ENCODE assay signal across 7 cellular contexts in the genomic region with DNA sequence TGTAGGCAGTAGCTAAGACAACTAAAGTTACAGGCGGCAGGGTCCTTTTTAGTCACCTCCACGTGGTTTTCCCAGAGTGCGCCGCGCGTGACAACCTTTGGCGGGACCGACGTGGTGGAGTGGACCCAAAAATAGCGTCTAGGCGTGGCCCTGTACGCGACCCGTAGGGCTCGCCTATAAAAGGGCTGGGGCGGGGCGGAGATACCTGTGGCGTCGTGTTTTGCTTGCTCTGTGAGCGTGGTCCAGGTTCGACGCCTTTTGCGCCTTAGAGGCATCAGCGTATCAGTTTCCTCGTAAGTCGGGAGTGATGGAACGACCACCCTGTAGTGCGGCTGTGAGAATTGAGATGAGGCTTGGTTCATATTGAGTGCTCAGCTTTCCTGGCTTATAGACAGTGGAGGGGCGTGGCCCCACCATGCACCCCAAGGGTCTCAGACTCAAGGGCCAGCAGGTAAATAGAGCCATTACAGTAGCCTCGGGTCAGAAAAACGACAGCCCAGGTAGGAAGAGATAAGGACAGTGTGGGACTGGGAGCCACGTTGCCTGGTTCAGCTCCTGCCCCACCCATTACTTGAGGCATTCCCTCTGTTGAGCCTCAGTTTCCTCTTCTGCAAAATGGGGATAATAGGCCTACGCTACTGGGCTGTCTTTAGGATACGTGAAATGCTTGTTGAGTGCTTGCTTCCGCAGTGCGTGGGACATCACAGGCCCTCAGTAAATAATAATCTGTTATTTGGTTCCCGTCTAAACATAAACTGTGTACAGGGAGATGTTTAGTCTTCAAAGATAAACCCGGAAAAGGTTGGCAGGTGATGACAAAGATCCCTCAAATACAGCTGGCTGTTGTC. TPM values are rescaled to one million over a fixed set of nuclear protein-coding genes. Genes with fewer than 3 reads are reported as not detected.
DNase-seq lines count a peak whose midpoint lies in the region; ATAC-seq and TF ChIP-seq lines count a peak whose summit lies in the region.

No MANE protein-coding gene starts in this region.

- H3K27me3 Mint-ChIP-seq in activated naive CD4-positive, alpha-beta T cell treated with anti-CD3 and anti-CD28 coated beads, Interleukin-2, amount 50 U/mL, for 24 hours = no peaks in the 10 kb centered on the region

- H3K27ac ChIP-seq in heart right ventricle (peak overlapping the region; percentile 94 to 99 (median 98)), rectal smooth muscle tissue (ENCODE audit: low read depth, low read length) (peak overlapping the region; percentile 98)

- H3K9me3 ChIP-seq in heart right ventricle = peaks cover 0 to 20% (median 6%) of the 10 kb centered on the region in 11 donors

- peak in 73 of 76 experiments; percentile 50 to 99 (median 92) for DNase-seq in HUDEP-2 (lab: John Stamatoyannopoulos, UW; ENCODE audit: unreplicated experiment in 76 of 76)
- peak; percentile 83 to 88 for DNase-seq in SHP77 (lab: John Stamatoyannopoulos, UW)
- peak; percentile 88 to 89 for DNase-seq in heart right ventricle

- H3K4me1 Mint-ChIP-seq in activated naive CD4-positive, alpha-beta T cell treated with anti-CD3 and anti-CD28 coated beads, Interleukin-2, amount 50 U/mL, for 24 hours = peaks cover 16% of the 10 kb centered on the region

- intact Hi-C loops in heart right ventricle (cut with DNase I) = loop anchor here in 1 of 10 donors (1.0 to 2.0 kb wide), 2 partner anchors 28 to 119 kb away; no protein-coding TSS in a partner anchor

- H3K36me3 Mint-ChIP-seq in activated naive CD4-positive, alpha-beta T cell treated with anti-CD3 and anti-CD28 coated beads, Interleukin-2, amount 50 U/mL, for 24 hours = peaks cover 4% of the 10 kb centered on the region

- H3K9ac ChIP-seq in rectal smooth muscle tissue (ENCODE audit: low read length) = peak overlapping the region; percentile 74

- H3K27ac Mint-ChIP-seq in activated naive CD4-positive, alpha-beta T cell treated with anti-CD3 and anti-CD28 coated beads, Interleukin-2, amount 50 U/mL, for 24 hours = peak overlapping the region; percentile 100

- peak overlapping the region in 9 of 10 donors; percentile 55 to 86 (median 75) for H3K4me3 ChIP-seq in heart right ventricle
- peak overlapping the region; percentile 73 for H3K4me3 ChIP-seq in rectal smooth muscle tissue (ENCODE audit: low read length)

- no peaks in the 10 kb centered on the region for H3K9me3 Mint-ChIP-seq in activated naive CD4-positive, alpha-beta T cell treated with anti-CD3 and anti-CD28 coated beads, Interleukin-2, amount 50 U/mL, for 24 hours

- no peaks in the 10 kb centered on the region for H3K27me3 ChIP-seq in heart right ventricle
- no peaks in the 10 kb centered on the region for H3K27me3 ChIP-seq in rectal smooth muscle tissue (ENCODE audit: control insufficient read depth, insufficient read depth, low read length)

- H3K36me3 ChIP-seq in heart right ventricle = peaks cover 0 to 36% (median 13%) of the 10 kb centered on the region in 9 donors
- peaks cover 4% of the 10 kb centered on the region for H3K36me3 ChIP-seq in rectal smooth muscle tissue (ENCODE audit: control insufficient read depth, insufficient read depth, low read length)

- H3K4me3 Mint-ChIP-seq in activated naive CD4-positive, alpha-beta T cell treated with anti-CD3 and anti-CD28 coated beads, Interleukin-2, amount 50 U/mL, for 24 hours = peak overlapping the region; percentile 95

- ATAC-seq in GM18867 (IDR thresholded peaks at IDR 0.05; ENCODE audit: unreplicated experiment) (peak; percentile 13), heart right ventricle (peak; percentile 49 to 68 (median 63)), GM21717 (IDR thresholded peaks at IDR 0.05; ENCODE audit: unreplicated experiment) (no peak)

- 27 to 33% methylated on average over 38 of the region's 38 CpGs for WGBS in heart right ventricle, 2 donors

- no peak for TF ChIP-seq CTCF in heart right ventricle (IDR thresholded peaks at IDR 0.05)

- H3K4me1 ChIP-seq in heart right ventricle (peaks cover 0 to 16% (median 5%) of the 10 kb centered on the region in 9 donors), rectal smooth muscle tissue (ENCODE audit: control insufficient read depth, insufficient read depth, low read length) (no peaks in the 10 kb centered on the region)

RNA-seq across cellular contexts. Expression of gene TMED1, which starts 0.7 kb away (rescaled TPM):
- 10 to 100 TPM; 25.9 to 38.6 (median 32.9) TPM for total RNA-seq in heart right ventricle
- polyA plus RNA-seq in heart right ventricle = 10 to 100 TPM; 40.4 to 88.6 TPM

RNA-seq across cellular contexts. Expression of gene C19orf38, which starts 11.5 kb away (rescaled TPM):
- 1 to 10 TPM in 3 of 10 donors, under 1 TPM in 6, not detected in 1; 0.27 to 4.0 (median 0.61) TPM for total RNA-seq in heart right ventricle
- 1 to 10 TPM in 1 of 2 donors, under 1 TPM in 1; 0.66 to 1.3 TPM for polyA plus RNA-seq in heart right ventricle

RNA-seq across cellular contexts. Expression of gene CARM1, which starts 34.7 kb away (rescaled TPM):
- 10 to 100 TPM; 25.8 to 45.4 (median 28.8) TPM for total RNA-seq in heart right ventricle
- 10 to 100 TPM; 26.2 to 27.4 TPM for polyA plus RNA-seq in heart right ventricle
